ENCODE assay signal across 10 cellular contexts in the genomic region with DNA sequence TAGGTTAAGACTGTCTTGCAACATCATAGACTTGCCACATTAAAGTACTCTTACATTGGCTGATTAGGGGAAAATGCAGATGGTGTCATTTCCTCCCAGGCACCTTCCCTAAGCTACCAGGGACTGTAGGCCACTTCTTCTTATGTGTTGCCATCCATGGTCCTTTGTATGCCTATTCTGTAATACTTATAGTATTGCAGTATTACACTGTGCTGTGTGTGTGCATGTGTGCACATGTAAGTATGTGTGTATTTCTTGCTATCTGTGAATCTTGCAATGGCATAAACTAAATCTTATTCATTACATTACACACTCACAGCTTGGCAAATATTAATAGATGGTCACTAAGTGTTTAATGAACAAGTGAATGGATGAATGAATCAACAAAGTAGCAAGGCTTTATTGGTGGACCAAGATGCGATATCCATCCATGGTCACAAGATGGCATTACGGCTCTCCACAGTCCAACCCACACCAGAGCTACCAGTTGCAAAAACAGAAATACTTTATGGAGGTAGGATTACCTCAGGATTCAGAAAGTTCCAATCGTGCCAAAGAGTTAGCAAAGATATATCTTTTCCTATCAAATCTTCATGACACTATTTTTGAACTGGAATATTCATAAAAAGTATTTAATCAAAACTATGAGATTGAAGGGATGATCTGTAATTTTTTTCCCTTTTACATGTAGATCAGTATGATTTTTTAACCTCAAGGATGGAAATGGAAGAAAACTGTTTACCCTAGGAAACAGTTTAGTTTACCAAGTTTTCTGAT.
DNase-seq lines count a peak whose midpoint lies in the region; ATAC-seq and TF ChIP-seq lines count a peak whose summit lies in the region.
"Had no signal": no experiment of that assay in that cellular context is flagged by ENCODE, and none has a peak within 500 bp of the region (broad histone marks: within the 10 kb centered on the region; RNA-seq: fewer than 3 reads in every experiment).

No MANE protein-coding gene starts in this region.

- POLR2A ChIA-PET in CD4-positive, alpha-beta T cell (lab: Charles Lee): interaction anchor here (1.1 kb wide), 1 partner anchor 23 kb away, joined by 3 read pairs; no protein-coding TSS in a partner anchor

- TF ChIP-seq EP300 in stomach (IDR thresholded peaks at IDR 0.05): no peak

- no peaks in the 10 kb centered on the region for H3K9me3 Mint-ChIP-seq in CD4-positive, alpha-beta T cell
- H3K9me3 Mint-ChIP-seq: naive B cell had no signal

- no peak overlapping the region for H3K4me3 Mint-ChIP-seq in CD4-positive, alpha-beta T cell
- H3K4me3 Mint-ChIP-seq: naive B cell had no signal

- no peaks in the 10 kb centered on the region for H3K27me3 Mint-ChIP-seq in CD4-positive, alpha-beta T cell
- H3K27me3 Mint-ChIP-seq: naive B cell had no signal

- no peaks in the 10 kb centered on the region for H3K27me3 ChIP-seq in CD4-positive, alpha-beta T cell (ENCODE audit: control insufficient read depth, insufficient read depth, low read length)
- H3K27me3 ChIP-seq in stomach: no peaks in the 10 kb centered on the region

- peaks cover 0 to 9% (median 3%) of the 10 kb centered on the region in 4 donors for H3K36me3 ChIP-seq in stomach

- CTCF ChIA-PET in CD4-positive, alpha-beta T cell (lab: Charles Lee): interaction anchor here (1.2 to 1.7 kb wide), 3 partner anchors 9 to 254 kb away, joined by 3 to 16 read pairs (median 3); no protein-coding TSS in a partner anchor

- peak; percentile 58 for TF ChIP-seq CTCF in CD4-positive, alpha-beta T cell (IDR thresholded peaks at IDR 0.05)
- peak in 5 of 7 experiments; percentile 33 to 58 (median 49) for TF ChIP-seq CTCF in stomach (IDR thresholded peaks at IDR 0.05)

- TF ChIP-seq POLR2A in stomach (IDR thresholded peaks at IDR 0.05): no peak

- H3K4me1 ChIP-seq in stomach: peaks cover 0 to 10% (median 0%) of the 10 kb centered on the region in 4 donors

- no peak overlapping the region for H3K27ac Mint-ChIP-seq in CD4-positive, alpha-beta T cell
- H3K27ac Mint-ChIP-seq: naive B cell had no signal

- no peak overlapping the region for H3K4me3 ChIP-seq in stomach
- H3K4me3 ChIP-seq: SK-N-MC had no signal

- H3K9me3 ChIP-seq in CD4-positive, alpha-beta T cell (ENCODE audit: control insufficient read depth, low read length): no peaks in the 10 kb centered on the region
- no peaks in the 10 kb centered on the region for H3K9me3 ChIP-seq in stomach

- intact Hi-C loops in CD4-positive, alpha-beta T cell (cut with DNase I, micrococcal nuclease): loop anchor here (1.0 to 5.0 kb wide), 3 partner anchors 254 to 852 kb away; no protein-coding TSS in a partner anchor
- intact Hi-C loops in stomach (cut with DNase I; ENCODE audit: low total_unique reads): no loop called here

- 22 to 37% (median 31%) methylated on average over 3 of the region's 3 CpGs for WGBS in stomach, 5 donors

- no peak overlapping the region for H3K27ac ChIP-seq in CD4-positive, alpha-beta T cell (ENCODE audit: low read depth, low read length)
- no peak overlapping the region for H3K27ac ChIP-seq in stomach

- H3K36me3 Mint-ChIP-seq in CD4-positive, alpha-beta T cell (ENCODE audit: low read depth): peaks cover 17% of the 10 kb centered on the region

- peak; percentile 43 for ATAC-seq in CD4-positive, alpha-beta T cell (ENCODE audit: poor library complexity)
- ATAC-seq in GM18508 (IDR thresholded peaks at IDR 0.05; ENCODE audit: insufficient read depth, unreplicated experiment) (peak; percentile 66), HG03103 (IDR thresholded peaks at IDR 0.05; ENCODE audit: low read depth, unreplicated experiment) (peak; percentile 78)

- peak in 6 of 10 experiments; percentile 1 to 7 (median 3) for DNase-seq in CD4-positive, alpha-beta T cell
- DNase-seq in NCI-H774 (lab: John Stamatoyannopoulos, UW): peak; percentile 14
- DNase-seq in amniotic stem cell (lab: John Stamatoyannopoulos, UW): peak; percentile 12
- DNase-seq in iris pigment epithelial cell (ENCODE audit: low read depth): peak; percentile 52
- peak; percentile 25 for DNase-seq in stomach
- DNase-seq in NCI-H524 treated with DMSO at 0.1 percent for 48 hours (lab: John Stamatoyannopoulos, UW): no peak
- DNase-seq: naive B cell had no signal

- H3K4me1 Mint-ChIP-seq in CD4-positive, alpha-beta T cell (ENCODE audit: low read depth): peaks cover 5% of the 10 kb centered on the region
- H3K4me1 Mint-ChIP-seq: naive B cell had no signal
